Comparison of ENCODE assay signal across 8 cellular contexts in genomic region chr19:29528350-29528945, GRCh38. TPM values are rescaled to one million over a fixed set of nuclear protein-coding genes. Genes with fewer than 3 reads are reported as not detected.
A peak's percentile ranks its signal among the peaks of the same experiment; 100 is the strongest.
DNase-seq lines count a peak whose midpoint lies in the region; ATAC-seq and TF ChIP-seq lines count a peak whose summit lies in the region.

No MANE protein-coding gene starts in this region.

- WGBS in upper lobe of left lung, 2 donors: 0 to 1% methylated on average over 2 to 36 of the region's 57 CpGs

- no peak for TF ChIP-seq POLR2A in upper lobe of left lung (IDR thresholded peaks at IDR 0.05)

- no peak overlapping the region; the same call in 1 of the 2 replicates for H3K4me3 ChIP-seq in GM12865 (ENCODE audit: low read depth, low read length)
- peak overlapping the region; percentile 23 to 30; a peak in 3 of 4 replicates for H3K4me3 ChIP-seq in Panc1 (ENCODE audit: low read depth in 2 of 2, low read length in 2 of 2)
- peak overlapping the region in 2 of 4 donors; percentile 10 to 29 for H3K4me3 ChIP-seq in upper lobe of left lung

- H3K36me3 ChIP-seq in Panc1 (ENCODE audit: control insufficient read depth, insufficient read depth, low read length): no peaks in the 10 kb centered on the region
- no peaks in the 10 kb centered on the region for H3K36me3 ChIP-seq in upper lobe of left lung

- POLR2A ChIA-PET in Panc1 (lab: Charles Lee): no interaction called here

- CTCF ChIA-PET in Panc1 (lab: Charles Lee): interaction anchor here (0.6 to 1.1 kb wide), 5 partner anchors 9 to 265 kb away, joined by 3 to 7 read pairs (median 3); no protein-coding TSS in a partner anchor

- peak; percentile 86 for ATAC-seq in HG03103 (IDR thresholded peaks at IDR 0.05; ENCODE audit: low read depth, unreplicated experiment)
- peak; percentile 91 for ATAC-seq in Panc1
- peak; percentile 92 for ATAC-seq in Right ventricle myocardium superior (ENCODE audit: poor library complexity)
- peak in 1 of 2 donors; percentile 78 for ATAC-seq in upper lobe of left lung (ENCODE audit: low FRiP score in 2 of 2)

- no peak for TF ChIP-seq EP300 in upper lobe of left lung (IDR thresholded peaks at IDR 0.05)

- BruUV-seq in Panc1 (replicated peaks; lab: Mats Ljungman, UMichigan): no TSS peak

- no peak overlapping the region for H3K27ac ChIP-seq in Panc1 (ENCODE audit: low read length)
- H3K27ac ChIP-seq in upper lobe of left lung: no peak overlapping the region

- H3K9me3 ChIP-seq in Panc1 (ENCODE audit: control insufficient read depth, insufficient read depth, low read depth, low read length) (no peaks in the 10 kb centered on the region), upper lobe of left lung (no peaks in the 10 kb centered on the region)

- no peaks in the 10 kb centered on the region for H3K4me1 ChIP-seq in Panc1 (ENCODE audit: control insufficient read depth, insufficient read depth, low read length)
- peaks cover 26 to 53% (median 33%) of the 10 kb centered on the region in 4 donors for H3K4me1 ChIP-seq in upper lobe of left lung

- peak; percentile 74 for TF ChIP-seq CTCF in GM12865 (IDR thresholded peaks at IDR 0.05; ENCODE audit: insufficient read depth, low read depth, low read length, missing control alignments)
- TF ChIP-seq CTCF in Panc1 (IDR thresholded peaks at IDR 0.05): peak; percentile 100
- TF ChIP-seq CTCF in upper lobe of left lung (IDR thresholded peaks at IDR 0.05): peak in 5 of 6 experiments; percentile 30 to 64 (median 45)

- H3K27me3 ChIP-seq in Panc1 (ENCODE audit: control insufficient read depth, insufficient read depth, low read length) (peaks cover 7% of the 10 kb centered on the region; the same call in 1 of the 2 replicates), upper lobe of left lung (peaks cover 0 to 69% (median 38%) of the 10 kb centered on the region in 4 donors)

- peak; percentile 82 for DNase-seq in GM12865 (ENCODE audit: low read depth)
- no peak for DNase-seq in Panc1 (ENCODE audit: low read depth, low spot score)
- peak; percentile 68 for DNase-seq in activated naive CD4-positive, alpha-beta T cell treated with anti-CD3 and anti-CD28 coated beads, Interleukin-2, amount 50 U/mL, for 16 hours
- DNase-seq in Right ventricle myocardium superior: peak; percentile 69
- DNase-seq in posterior cingulate gyrus: peak; percentile 73 to 98 (median 86)
- DNase-seq in upper lobe of left lung: peak in 1 of 2 donors; percentile 92
- DNase-seq in NCI-H1105 (lab: John Stamatoyannopoulos, UW): no peak

- in situ Hi-C loops in Panc1 (cut with HindIII; ENCODE audit: low pct_unique_long_range_greater_than_20kb, low sequenced_read_pairs): no loop called here

- intact Hi-C loops in Panc1 (cut with micrococcal nuclease; ENCODE audit: unreplicated experiment) (loop anchor here (10.0 kb wide), 2 partner anchors 64 to 264 kb away; no protein-coding TSS in a partner anchor), Right ventricle myocardium superior (cut with DNase I) (no loop called here), posterior cingulate gyrus (cut with DNase I) (loop anchor here (2.0 to 5.0 kb wide), 2 partner anchors 316 to 792 kb away; partner anchors contain the start of gene UQCRFS1)

RNA-seq across cellular contexts. Expression of gene VSTM2B, which starts 2.7 kb away (rescaled TPM):
- not detected for total RNA-seq in Panc1 (2021; ENCODE audit: unreplicated experiment)
- polyA plus RNA-seq in Panc1 (2012; ENCODE audit: insufficient read length): not detected
- not detected for total RNA-seq in Right ventricle myocardium superior
- not detected for total RNA-seq in upper lobe of left lung

Comparison
In these comparisons a context has a peak if more than half of its experiments do, and no peak if none do; other contexts are left out.
1. DNase-seq: peak in GM12865 (single experiment), activated naive CD4-positive, alpha-beta T cell treated with anti-CD3 and anti-CD28 coated beads, Interleukin-2, amount 50 U/mL, for 16 hours (single experiment), Right ventricle myocardium superior (single experiment) and posterior cingulate gyrus (10 of 10); none in Panc1 (single experiment) and NCI-H1105 (single experiment).
2. CTCF ChIP-seq: peak in every context shown above with its lines; median percentile 100 in Panc1; 74 in GM12865; 45 in upper lobe of left lung.